Comparison of ENCODE assay signal across 33 cellular contexts in the genomic region with DNA sequence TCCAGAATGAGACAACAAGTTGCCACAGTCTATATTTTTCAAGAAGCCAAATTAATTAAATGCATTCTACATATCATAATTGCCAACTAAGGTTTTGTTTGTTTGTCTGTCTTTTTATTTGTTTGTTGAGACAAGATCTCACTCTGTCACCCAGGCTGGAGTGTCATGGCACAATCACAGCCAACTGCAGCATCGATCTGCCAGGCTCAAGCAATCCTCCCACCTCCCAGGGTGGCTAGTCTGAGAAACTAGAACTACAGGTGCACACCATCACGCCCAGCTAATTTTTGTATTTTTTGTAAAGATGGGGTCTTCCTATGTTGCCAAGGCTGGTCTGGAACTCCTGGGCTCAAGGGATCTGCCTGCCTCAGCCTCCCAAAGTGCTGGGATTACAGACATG.
"Had no signal": no experiment of that assay in that cellular context is flagged by ENCODE, and none has a peak within 500 bp of the region (broad histone marks: within the 10 kb centered on the region; RNA-seq: fewer than 3 reads in every experiment).

No MANE protein-coding gene starts in this region.

- H3K27ac ChIP-seq: ascending aorta, body of pancreas, brain microvascular endothelial cell, breast epithelium, cardiac muscle cell had no signal

- H3K27me3 ChIP-seq: ascending aorta, body of pancreas, brain microvascular endothelial cell, breast epithelium, cardiac muscle cell had no signal

- H3K4me1 ChIP-seq: ascending aorta, body of pancreas, breast epithelium had no signal

- H3K9me3 ChIP-seq: ascending aorta, body of pancreas, breast epithelium had no signal

- ATAC-seq: activated naive CD4-positive, alpha-beta T cell treated with anti-CD3 and anti-CD28 coated beads, Interleukin-2, amount 50 U/mL, for 72 hours; activated naive CD8-positive, alpha-beta T cell treated with anti-CD3 and anti-CD28 coated beads, Interleukin-2, amount 50 U/mL, for 24 hours; activated T-cell treated with anti-CD3 and anti-CD28 coated beads, Interleukin-2, amount 50 U/mL, for 4 hours; activated T-cell treated with anti-CD3 and anti-CD28 coated beads, Interleukin-2, amount 50 U/mL, for 72 hours; activated T-helper 17 cell treated with anti-CD3 and anti-CD28 coated beads, Interleukin-2, amount 50 U/mL, for 72 hours; body of pancreas had no signal

- FAIRE-seq: astrocyte, bronchial epithelial cell had no signal

- H3K4me3 ChIP-seq: ascending aorta, body of pancreas, breast epithelium, cardiac muscle cell had no signal

- DNase-seq: activated effector memory CD4-positive, alpha-beta T cell treated with anti-CD3 and anti-CD28 coated beads, Interleukin-2, amount 50 U/mL, for 16 hours; activated effector memory CD4-positive, alpha-beta T cell treated with Interleukin-2 at 50 U/mL for 16 hours; activated gamma-delta T cell; activated gamma-delta T cell treated with Interleukin-2 at 50 U/mL for 16 hours; activated naive CD4-positive, alpha-beta T cell; activated naive CD4-positive, alpha-beta T cell treated with anti-CD3 and anti-CD28 coated beads for 36 hours; activated naive CD4-positive, alpha-beta T cell treated with anti-CD3 and anti-CD28 coated beads, Interleukin-2, amount 10 ng/mL, durations not matched to agents 7 days and 5 days; activated naive CD4-positive, alpha-beta T cell treated with anti-CD3 and anti-CD28 coated beads, Interleukin-2, amount 50 U/mL, for 16 hours; activated naive CD4-positive, alpha-beta T cell treated with Interleukin-2 at 50 U/mL for 16 hours; activated naive CD8-positive, alpha-beta T cell treated with anti-CD3 and anti-CD28 coated beads for 36 hours; activated naive CD8-positive, alpha-beta T cell treated with anti-CD3 and anti-CD28 coated beads, Interleukin-2, amount 10 ng/mL, durations not matched to agents 7 days and 5 days; activated naive CD8-positive, alpha-beta T cell treated with anti-CD3 and anti-CD28 coated beads, Interleukin-2, amount 50 U/mL, for 24 hours; activated T-cell treated with anti-CD3 and anti-CD28 coated beads, Interleukin-2, amount 50 U/mL, for 1 hour; activated T-cell treated with anti-CD3 and anti-CD28 coated beads, Interleukin-2, amount 50 U/mL, for 24 hours; activated T-cell treated with anti-CD3 and anti-CD28 coated beads, Interleukin-2, amount 50 U/mL, for 4 hours; activated T-cell treated with anti-CD3 and anti-CD28 coated beads, Interleukin-2, amount 50 U/mL, for 48 hours; activated T-cell treated with anti-CD3 and anti-CD28 coated beads, Interleukin-2, amount 50 U/mL, for 72 hours; amniotic stem cell; amygdala; anterior cingulate cortex; aorta; body of pancreas; brain microvascular endothelial cell; caudate nucleus; central memory CD4-positive, alpha-beta T cell; cerebellar nuclear complex had no signal

- H3K36me3 ChIP-seq: ascending aorta, brain microvascular endothelial cell, breast epithelium, cardiac muscle cell had no signal
